In genomic region chr15:93324191-93324590, GRCh38 we compare ENCODE assay signal across 32 cellular contexts.
"Had no signal": no experiment of that assay in that cellular context is flagged by ENCODE, and none has a peak within 500 bp of the region (broad histone marks: within the 10 kb centered on the region; RNA-seq: fewer than 3 reads in every experiment).

No MANE protein-coding gene starts in this region.

- H3K27me3 ChIP-seq: ovary, right lobe of liver, sigmoid colon, suprapubic skin, testis, tibial artery, transverse colon, upper lobe of right lung, uterus had no signal

- H3K27ac ChIP-seq: ovary, parathyroid adenoma, psoas muscle, right lobe of liver, sigmoid colon, skin epidermis, spleen, suprapubic skin, testis, tibial artery, transverse colon, upper lobe of right lung, uterus had no signal

- H3K27me3 Mint-ChIP-seq: stimulated activated memory B cell treated with anti-CD40 and anti-IgM and Interleukin-4, amounts not matched to agents 10 μg/mL and 1 μg/mL and 100 μg/mL, for 72 hours; stimulated activated naive CD8-positive, alpha-beta T cell treated with anti-CD3 and anti-CD28 coated beads, Interleukin-15, amount 100 ng/mL, for 72 hours had no signal

- H3K9me3 ChIP-seq: ovary, psoas muscle, right lobe of liver, sigmoid colon, spleen, suprapubic skin, testis, tibial artery, transverse colon, upper lobe of right lung, uterus had no signal

- H3K79me2 ChIP-seq: parathyroid adenoma had no signal

- H3K36me3 ChIP-seq: ovary, right lobe of liver, sigmoid colon, spleen, suprapubic skin, tibial artery, transverse colon, upper lobe of right lung, uterus had no signal

- H3K9ac ChIP-seq: parathyroid adenoma had no signal

- H3K4me3 ChIP-seq: ovary, psoas muscle, right lobe of liver, sigmoid colon, skin epidermis, smooth muscle cell, spleen, suprapubic skin, testis, tibial artery, transverse colon, upper lobe of right lung, uterus had no signal

- H3K4me3 Mint-ChIP-seq: naive B cell; naive thymus-derived CD8-positive, alpha-beta T cell; natural killer cell treated with Interleukin-12 subunit alpha and Interleukin-12 subunit beta and Interleukin-15 and Interleukin-18, amount 100 ng/mL, for 72 hours; nephron progenitor cell; stimulated activated memory B cell treated with anti-CD40 and anti-IgM and Interleukin-4, amounts not matched to agents 10 μg/mL and 1 μg/mL and 100 μg/mL, for 72 hours; stimulated activated naive CD8-positive, alpha-beta T cell treated with anti-CD3 and anti-CD28 coated beads, Interleukin-15, amount 100 ng/mL, for 72 hours; type B pancreatic cell had no signal

- H3K4me1 ChIP-seq: parathyroid adenoma, psoas muscle, right lobe of liver, spleen, suprapubic skin, testis, transverse colon, upper lobe of right lung, uterus had no signal

- H3K4me2 ChIP-seq: smooth muscle cell had no signal

- H3K27ac Mint-ChIP-seq: naive thymus-derived CD8-positive, alpha-beta T cell; natural killer cell treated with Interleukin-12 subunit alpha and Interleukin-12 subunit beta and Interleukin-15 and Interleukin-18, amount 100 ng/mL, for 72 hours; nephron progenitor cell; progenitor cell of endocrine pancreas; stimulated activated memory B cell treated with anti-CD40 and anti-IgM and Interleukin-4, amounts not matched to agents 10 μg/mL and 1 μg/mL and 100 μg/mL, for 72 hours; stimulated activated naive CD8-positive, alpha-beta T cell treated with anti-CD3 and anti-CD28 coated beads, Interleukin-15, amount 100 ng/mL, for 72 hours; type B pancreatic cell had no signal

- H3K4me1 Mint-ChIP-seq: naive B cell; naive thymus-derived CD8-positive, alpha-beta T cell; stimulated activated memory B cell treated with anti-CD40 and anti-IgM and Interleukin-4, amounts not matched to agents 10 μg/mL and 1 μg/mL and 100 μg/mL, for 72 hours; stimulated activated naive CD8-positive, alpha-beta T cell treated with anti-CD3 and anti-CD28 coated beads, Interleukin-15, amount 100 ng/mL, for 72 hours had no signal

- H3K36me3 Mint-ChIP-seq: naive B cell; naive thymus-derived CD8-positive, alpha-beta T cell; natural killer cell treated with Interleukin-12 subunit alpha and Interleukin-12 subunit beta and Interleukin-15 and Interleukin-18, amount 100 ng/mL, for 72 hours; stimulated activated memory B cell treated with anti-CD40 and anti-IgM and Interleukin-4, amounts not matched to agents 10 μg/mL and 1 μg/mL and 100 μg/mL, for 72 hours; type B pancreatic cell had no signal

- H2AFZ ChIP-seq: parathyroid adenoma had no signal

- H3K9me3 Mint-ChIP-seq: naive thymus-derived CD8-positive, alpha-beta T cell; natural killer cell treated with Interleukin-12 subunit alpha and Interleukin-12 subunit beta and Interleukin-15 and Interleukin-18, amount 100 ng/mL, for 72 hours; nephron progenitor cell; stimulated activated memory B cell treated with anti-CD40 and anti-IgM and Interleukin-4, amounts not matched to agents 10 μg/mL and 1 μg/mL and 100 μg/mL, for 72 hours; stimulated activated naive CD8-positive, alpha-beta T cell treated with anti-CD3 and anti-CD28 coated beads, Interleukin-15, amount 100 ng/mL, for 72 hours; type B pancreatic cell had no signal

- DNase-seq: naive B cell; naive thymus-derived CD8-positive, alpha-beta T cell; nephron progenitor cell; occipital lobe; ovary; psoas muscle; right cardiac atrium; right lobe of liver; sigmoid colon; spleen; stimulated activated CD4-positive, alpha-beta T cell treated with anti-CD3 and anti-CD28 coated beads, Interleukin-12 subunit alpha, Interleukin-12 subunit beta, amount 100 ng/mL, for 4 hours; stimulated activated CD4-positive, alpha-beta T cell treated with anti-CD3 and anti-CD28 coated beads, Interleukin-1b, Interleukin-23, amount 100 ng/mL, for 48 hours; stimulated activated CD4-positive, alpha-beta T cell treated with anti-CD3 and anti-CD28 coated beads, Interleukin-4, amount 100 ng/mL, for 1 hour; stimulated activated CD4-positive, alpha-beta T cell treated with anti-CD3 and anti-CD28 coated beads, Interleukin-4, amount 100 ng/mL, for 4 hours; stimulated activated CD8-positive, alpha-beta memory T cell treated with anti-CD3 and anti-CD28 coated beads, Interleukin-4, amount 100 ng/mL, for 48 hours; stimulated activated naive CD4-positive, alpha-beta T cell; stimulated activated naive CD8-positive, alpha-beta T cell treated with anti-CD3 and anti-CD28 coated beads, Interleukin-15, amount 100 ng/mL, for 72 hours; stimulated activated naive CD8-positive, alpha-beta T cell treated with anti-CD3 and anti-CD28 coated beads, Interleukin-15, Interleukin-2, amounts not matched to agents 100 U/mL and 50 U/mL, for 24 hours; substantia nigra; testis; tibial artery; transverse colon; upper lobe of right lung; uterus had no signal
